In the genomic region with DNA sequence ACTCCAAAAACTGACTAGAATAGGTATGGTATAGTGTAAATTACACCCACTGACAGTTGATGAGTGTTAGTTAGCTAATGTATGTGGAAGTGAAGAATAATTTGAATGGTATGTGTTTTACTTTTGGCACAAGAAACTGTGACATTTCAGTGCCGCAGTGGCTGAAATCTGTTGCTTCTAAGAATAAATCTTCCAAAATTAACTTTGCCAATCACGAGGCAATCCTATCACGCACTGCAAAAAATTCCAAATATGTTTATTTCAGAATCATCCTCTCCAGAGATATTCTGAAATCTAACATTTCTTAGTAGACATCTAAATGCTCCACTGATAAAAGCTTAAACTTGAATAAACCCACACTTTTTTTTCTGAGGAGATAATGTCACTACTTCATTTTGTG, we compare ENCODE assay signal across 16 cellular contexts.
DNase-seq lines count a peak whose midpoint lies in the region; ATAC-seq lines count a peak whose summit lies in the region.
"Had no signal": no experiment of that assay in that cellular context is flagged by ENCODE, and none has a peak within 500 bp of the region (broad histone marks: within the 10 kb centered on the region; RNA-seq: fewer than 3 reads in every experiment).

No MANE protein-coding gene starts in this region.

- intact Hi-C loops in right cardiac atrium (cut with DNase I): no loop called here
- intact Hi-C loops in left cardiac atrium (cut with DNase I): no loop called here

- no peaks in the 10 kb centered on the region for H3K9me3 ChIP-seq in right cardiac atrium (ENCODE audit: control insufficient read depth, low read length)
- H3K9me3 ChIP-seq: BE2C had no signal

- peak overlapping the region; percentile 47 for H3K4me3 ChIP-seq in right cardiac atrium (ENCODE audit: low read length)

- no peaks in the 10 kb centered on the region for H3K27me3 ChIP-seq in right cardiac atrium (ENCODE audit: control insufficient read depth, insufficient read depth)
- H3K27me3 ChIP-seq: BE2C had no signal

- H3K27ac ChIP-seq in right cardiac atrium (ENCODE audit: low read length): no peak overlapping the region
- H3K27ac ChIP-seq: C4-2B had no signal

- 27% methylated on average over 3 of the region's 3 CpGs for WGBS in right cardiac atrium

- DNase-seq in right cardiac atrium: no peak
- DNase-seq in left cardiac atrium: no peak
- peak; percentile 76 for DNase-seq in cerebellar cortex (ENCODE audit: low spot score)
- DNase-seq in inferior parietal cortex (ENCODE audit: extremely low spot score): peak; percentile 53
- no peak for DNase-seq in activated naive CD4-positive, alpha-beta T cell (lab: John Stamatoyannopoulos, UW)
- DNase-seq in SKM-1 treated with dmso at 0.1 percent for 144 hours (lab: John Stamatoyannopoulos, UW; ENCODE audit: unreplicated experiment): no peak
- DNase-seq: BE2C; CD4-positive, alpha-beta memory T cell; DMS153; DND-41; GF-D8; GOT3; H9 had no signal

- H3K4me1 ChIP-seq in right cardiac atrium (ENCODE audit: control insufficient read depth, insufficient read depth, low read length): no peaks in the 10 kb centered on the region
- H3K4me1 ChIP-seq: BE2C had no signal

- ATAC-seq in right cardiac atrium: no peak
- ATAC-seq in left cardiac atrium: no peak
- ATAC-seq in GM18909 (IDR thresholded peaks at IDR 0.05; ENCODE audit: poor library complexity, unreplicated experiment): no peak
- ATAC-seq: HepG2 had no signal

Comparison
In these comparisons a context has a peak if more than half of its experiments do, and no peak if none do; other contexts are left out.
1. DNase-seq: peak in cerebellar cortex (single experiment) and inferior parietal cortex (single experiment); none in right cardiac atrium (0 of 3), left cardiac atrium (single experiment), activated naive CD4-positive, alpha-beta T cell (0 of 4) and SKM-1 treated with dmso at 0.1 percent for 144 hours (single experiment).